ENCODE assay signal across 19 cellular contexts in the genomic region with DNA sequence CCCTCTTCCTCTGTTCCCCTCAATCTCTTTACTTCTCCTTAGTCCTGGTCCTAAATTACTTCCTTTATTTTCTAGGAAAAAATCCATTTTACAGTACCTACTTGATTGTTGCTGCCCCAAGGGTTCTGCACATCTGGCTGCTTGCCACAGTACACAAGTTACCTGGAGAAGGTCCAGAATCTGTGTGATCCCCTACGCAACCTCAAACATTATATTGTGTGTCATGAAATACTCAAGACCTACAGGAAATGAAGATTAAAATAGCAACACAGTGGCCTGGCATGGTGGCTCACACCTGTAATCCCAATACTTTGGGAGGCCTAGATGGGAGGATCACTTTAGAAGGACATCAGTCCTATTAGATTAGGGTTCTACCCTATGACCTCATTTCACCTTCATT. TPM values are rescaled to one million over a fixed set of nuclear protein-coding genes. Genes with fewer than 3 reads are reported as not detected.
DNase-seq lines count a peak whose midpoint lies in the region; ATAC-seq and TF ChIP-seq lines count a peak whose summit lies in the region.
"Had no signal": no experiment of that assay in that cellular context is flagged by ENCODE, and none has a peak within 500 bp of the region (broad histone marks: within the 10 kb centered on the region; RNA-seq: fewer than 3 reads in every experiment).

No MANE protein-coding gene starts in this region.

- H3K27me3 ChIP-seq in colonic mucosa: no peaks in the 10 kb centered on the region
- H3K27me3 ChIP-seq: BE2C, dorsolateral prefrontal cortex, esophagus squamous epithelium, heart left ventricle had no signal

- H3K36me3 ChIP-seq in colonic mucosa (no peaks in the 10 kb centered on the region), mucosa of descending colon (ENCODE audit: low read depth) (no peaks in the 10 kb centered on the region)
- H3K36me3 ChIP-seq: BE2C, HAP-1 had no signal

- H3K9ac ChIP-seq in colonic mucosa (ENCODE audit: low read depth in 2 of 2, low read length in 2 of 2): no peak overlapping the region

- no peaks in the 10 kb centered on the region for H3K9me3 ChIP-seq in colonic mucosa
- no peaks in the 10 kb centered on the region for H3K9me3 ChIP-seq in mucosa of descending colon
- H3K9me3 ChIP-seq: BE2C, esophagus squamous epithelium, HAP-1, heart left ventricle had no signal

- H3K4me1 ChIP-seq in colonic mucosa: no peaks in the 10 kb centered on the region
- H3K4me1 ChIP-seq in mucosa of descending colon (ENCODE audit: low read depth): peaks cover 2% of the 10 kb centered on the region
- H3K4me1 ChIP-seq: BE2C, esophagus squamous epithelium, HAP-1 had no signal

- no peak for TF ChIP-seq CTCF in LNCaP clone FGC (IDR thresholded peaks at IDR 0.05; ENCODE audit: control insufficient read depth, extremely low read depth, insufficient read depth)
- no peak for TF ChIP-seq CTCF in colonic mucosa (IDR thresholded peaks at IDR 0.05)
- TF ChIP-seq CTCF in mucosa of descending colon (IDR thresholded peaks at IDR 0.05): no peak

- ATAC-seq in mucosa of descending colon (peak; percentile 83), HG02623 (IDR thresholded peaks at IDR 0.05; ENCODE audit: unreplicated experiment) (no peak)
- ATAC-seq: heart left ventricle; natural killer cell treated with Interleukin-12 subunit alpha and Interleukin-12 subunit beta and Interleukin-15 and Interleukin-18, amount 100 ng/mL, for 72 hours had no signal

- H3K27ac ChIP-seq in colonic mucosa: no peak overlapping the region
- H3K27ac ChIP-seq: dorsolateral prefrontal cortex, esophagus squamous epithelium, heart left ventricle had no signal

- DNase-seq in LNCaP clone FGC (ENCODE audit: low read depth): peak; percentile 41
- peak; percentile 51 for DNase-seq in NCI-H2196 (lab: John Stamatoyannopoulos, UW; ENCODE audit: unreplicated experiment)
- DNase-seq in colonic mucosa: peak; percentile 62
- DNase-seq in mucosa of descending colon: peak in 2 of 3 donors; percentile 43 to 70
- no peak for DNase-seq in NCI-H446 treated with DMSO at 0.1 percent for 48 hours (lab: John Stamatoyannopoulos, UW)
- no peak for DNase-seq in stimulated activated CD4-positive, alpha-beta T cell treated with anti-CD3 and anti-CD28 coated beads, Interleukin-15, amount 100 ng/mL, for 24 hours
- DNase-seq: activated CD4-positive, alpha-beta memory T cell treated with anti-CD3 and anti-CD28 coated beads for 36 hours; activated naive CD4-positive, alpha-beta T cell treated with anti-CD3 and anti-CD28 coated beads, Interleukin-2, amount 50 U/mL, for 16 hours; BE2C; dorsolateral prefrontal cortex; esophagus squamous epithelium; heart left ventricle; NCI-H1417 treated with DMSO at 0.1 percent for 48 hours; posterior cingulate gyrus; SHP77 treated with DMSO at 0.1 percent for 48 hours; stimulated activated CD4-positive, alpha-beta T cell treated with anti-CD3 and anti-CD28 coated beads, Interleukin-4, amount 100 ng/mL, for 24 hours had no signal

- intact Hi-C loops in colonic mucosa (cut with DNase I): no loop called here
- intact Hi-C loops in mucosa of descending colon (cut with DNase I, micrococcal nuclease): no loop called here

- H3K4me3 ChIP-seq in LNCaP clone FGC (ENCODE audit: low read depth, low read length) (no peak overlapping the region), colonic mucosa (no peak overlapping the region), mucosa of descending colon (no peak overlapping the region)
- H3K4me3 ChIP-seq: dorsolateral prefrontal cortex, esophagus squamous epithelium, HAP-1, heart left ventricle had no signal

RNA-seq across cellular contexts. Expression of a gene that starts 48.7 kb away (rescaled TPM):
- 100 to 1,000 TPM in 1 of 2 donors, 10 to 100 TPM in 1; 66.8 to 117 TPM for total RNA-seq in colonic mucosa
- 10 to 100 TPM; 53.3 to 76.3 (median 55.6) TPM for total RNA-seq in mucosa of descending colon

Comparison
In these comparisons a context has a peak if more than half of its experiments do, and no peak if none do; other contexts are left out.
1. DNase-seq: peak in LNCaP clone FGC (single experiment), NCI-H2196 (single experiment), colonic mucosa (single experiment) and mucosa of descending colon (2 of 3); none in NCI-H446 treated with DMSO at 0.1 percent for 48 hours (single experiment) and stimulated activated CD4-positive, alpha-beta T cell treated with anti-CD3 and anti-CD28 coated beads, Interleukin-15, amount 100 ng/mL, for 24 hours (single experiment).